Comparison of ENCODE assay signal across 1 cellular context in the genomic region with DNA sequence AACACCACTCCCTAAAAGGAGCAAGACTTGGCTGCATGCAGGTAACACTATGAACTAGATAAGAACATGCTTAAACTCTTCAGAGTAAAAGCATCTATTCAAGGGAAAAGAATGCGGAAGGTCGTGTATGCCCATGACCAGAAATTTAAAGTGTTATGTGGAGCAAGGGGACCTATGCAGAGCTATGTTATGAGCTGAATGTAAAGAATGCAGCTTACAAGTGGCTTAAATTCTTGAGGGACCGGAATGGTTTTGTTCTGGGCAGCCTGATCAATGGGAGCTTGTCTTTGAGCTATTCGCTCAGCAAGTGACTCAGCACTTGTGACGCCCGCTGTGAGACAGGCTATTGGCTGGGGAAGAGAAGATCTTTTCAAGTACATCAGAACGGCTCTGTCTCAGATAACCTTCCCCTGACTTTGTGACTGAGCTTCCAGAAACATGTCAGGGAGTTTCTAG.
A peak's percentile ranks its signal among the peaks of the same experiment; 100 is the strongest.
TF ChIP-seq lines count a peak whose summit lies in the region.

No MANE protein-coding gene starts in this region.

TF ChIP-seq in IMR-90, 13 proteins besides CTCF, POLR2A, EP300 and RAD21 (continued from another document):
- peak; percentile 67; the same call in 1 of the 2 replicates for TF ChIP-seq FOS (IDR thresholded peaks at IDR 0.05; ENCODE audit: low read depth, low read length)
- TF ChIP-seq BHLHE40 (IDR thresholded peaks at IDR 0.05; ENCODE audit: low read depth, low read length) = peak; percentile 6; the same call in 1 of the 2 replicates
